Comparison of ENCODE assay signal across 1 cellular context in the genomic region with DNA sequence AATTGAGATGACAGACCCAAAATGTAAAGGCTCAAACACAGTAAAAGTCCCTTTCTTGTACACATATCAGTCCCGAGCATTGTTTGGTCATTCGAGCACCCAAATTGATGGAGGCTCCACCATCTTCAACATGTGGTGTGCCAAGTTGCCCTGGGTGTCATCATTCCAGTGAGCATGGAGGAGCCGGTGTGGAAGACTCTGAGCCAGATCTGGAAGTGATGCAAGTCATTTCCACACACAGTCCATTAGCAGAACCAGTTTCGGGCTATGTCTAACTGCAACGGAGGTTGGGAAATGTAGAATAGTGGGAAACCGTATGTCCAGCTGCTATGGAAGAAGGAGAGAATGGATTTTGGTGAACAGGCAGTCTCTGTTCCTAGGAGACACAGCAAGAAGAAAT.
A peak's percentile ranks its signal among the peaks of the same experiment; 100 is the strongest.
TF ChIP-seq lines count a peak whose summit lies in the region.

No MANE protein-coding gene starts in this region.

TF ChIP-seq in K562, 482 proteins besides CTCF, POLR2A, EP300 and RAD21:
- TF ChIP-seq ZNF175 (CRISPR knock-in tag; IDR thresholded peaks at IDR 0.05; ENCODE audit: low read depth) = peak; percentile 76
- no peak for TF ChIP-seq JUNB (CRISPR knock-in tag; conservative IDR thresholded peaks at IDR 0.05)
- no peak for TF ChIP-seq U2AF2 (optimal IDR thresholded peaks at IDR 0.05; ENCODE audit: low read depth, low read length)
- TF ChIP-seq LEF1 (IDR thresholded peaks at IDR 0.05) = no peak
- TF ChIP-seq E2F3 (CRISPR knock-in tag; IDR thresholded peaks at IDR 0.05) = no peak
- 0 out of 2 replicates have a peak, but pooled peaks have one; percentile 23 for TF ChIP-seq CEBPB (tag; IDR thresholded peaks at IDR 0.05)
- no peak for TF ChIP-seq SIRT6 (IDR thresholded peaks at IDR 0.05; ENCODE audit: low read depth, low read length)
- no peak for TF ChIP-seq ZBTB8A (IDR thresholded peaks at IDR 0.05; ENCODE audit: partially characterized antibody)
- TF ChIP-seq ZNF79 (CRISPR knock-in tag; IDR thresholded peaks at IDR 0.05; ENCODE audit: low read depth) = no peak
- TF ChIP-seq LARP7 (IDR thresholded peaks at IDR 0.05) = no peak
- TF ChIP-seq, protein P1, sequence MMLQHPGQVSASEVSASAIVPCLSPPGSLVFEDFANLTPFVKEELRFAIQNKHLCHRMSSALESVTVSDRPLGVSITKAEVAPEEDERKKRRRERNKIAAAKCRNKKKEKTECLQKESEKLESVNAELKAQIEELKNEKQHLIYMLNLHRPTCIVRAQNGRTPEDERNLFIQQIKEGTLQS (IDR thresholded peaks at IDR 0.05) = peak; percentile 52; the same call in 1 of the 2 replicates
- TF ChIP-seq, protein P1 (CRISPR knock-in tag; conservative IDR thresholded peaks at IDR 0.05) = no peak
- peak; percentile 56 for TF ChIP-seq MYC (IDR thresholded peaks at IDR 0.05; ENCODE audit: low read depth, low read length)
- no peak for TF ChIP-seq MYC (CRISPR knock-in tag; IDR thresholded peaks at IDR 0.05; ENCODE audit: borderline replicate concordance, low read depth)
- TF ChIP-seq CEBPG (CRISPR knock-in tag; IDR thresholded peaks at IDR 0.05) = peak; percentile 59
- TF ChIP-seq CEBPG (tag; conservative IDR thresholded peaks at IDR 0.05 in 1 of 2, IDR thresholded peaks at IDR 0.05 in 1 of 2) = peak; percentile 49 to 86
- peak; percentile 8 to 25; a peak in 1 of 4 replicates for TF ChIP-seq TRIM24 (IDR thresholded peaks at IDR 0.05)
- 0 out of 2 replicates have a peak, but pooled peaks have one; percentile 36 for TF ChIP-seq ZNF589 (CRISPR knock-in tag; IDR thresholded peaks at IDR 0.05; ENCODE audit: low read depth)
- TF ChIP-seq FOXA3 (CRISPR knock-in tag; conservative IDR thresholded peaks at IDR 0.05 in 1 of 2, IDR thresholded peaks at IDR 0.05 in 1 of 2) = no peak
